In the genomic region with DNA sequence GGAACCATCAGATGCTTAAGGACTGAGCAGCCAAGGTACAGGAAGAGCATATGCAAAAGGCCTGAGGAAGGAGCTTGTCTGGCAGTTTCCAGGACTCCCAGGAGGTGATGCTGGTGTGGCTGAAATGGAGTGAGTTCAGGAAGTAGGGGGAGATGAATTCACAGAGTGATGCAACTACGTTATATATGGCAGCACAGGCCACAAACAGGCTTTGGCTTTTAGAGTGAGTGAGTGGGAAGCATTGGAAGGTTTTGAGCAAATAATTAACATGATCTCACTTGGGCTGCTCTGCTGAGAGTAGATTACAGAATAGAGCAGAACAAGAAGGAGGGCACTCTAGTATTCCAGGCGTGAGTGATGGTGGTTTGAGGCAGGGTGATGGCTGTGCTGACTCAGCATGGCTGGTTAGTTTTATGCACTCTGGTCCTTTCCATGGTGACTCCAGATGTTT, we compare ENCODE assay signal across 1 cellular context.
A peak's percentile ranks its signal among the peaks of the same experiment; 100 is the strongest.
TF ChIP-seq lines count a peak whose summit lies in the region.

No MANE protein-coding gene starts in this region.

TF ChIP-seq in IMR-90, 13 proteins besides CTCF, POLR2A, EP300 and RAD21 (continued from another document):
- TF ChIP-seq MAFK (IDR thresholded peaks at IDR 0.05; ENCODE audit: low read depth, low read length) (peak; percentile 87), NFE2L2 (IDR thresholded peaks at IDR 0.05; ENCODE audit: low read depth, low read length) (no peak), MXI1 (IDR thresholded peaks at IDR 0.05; ENCODE audit: borderline replicate concordance, low read depth, low read length) (no peak), CEBPB (IDR thresholded peaks at IDR 0.05; ENCODE audit: low read depth, low read length) (peak; percentile 35; the same call in 1 of the 2 replicates), CHD1 (IDR thresholded peaks at IDR 0.05; ENCODE audit: low read depth, low read length) (no peak)
- TF ChIP-seq, protein P1, sequence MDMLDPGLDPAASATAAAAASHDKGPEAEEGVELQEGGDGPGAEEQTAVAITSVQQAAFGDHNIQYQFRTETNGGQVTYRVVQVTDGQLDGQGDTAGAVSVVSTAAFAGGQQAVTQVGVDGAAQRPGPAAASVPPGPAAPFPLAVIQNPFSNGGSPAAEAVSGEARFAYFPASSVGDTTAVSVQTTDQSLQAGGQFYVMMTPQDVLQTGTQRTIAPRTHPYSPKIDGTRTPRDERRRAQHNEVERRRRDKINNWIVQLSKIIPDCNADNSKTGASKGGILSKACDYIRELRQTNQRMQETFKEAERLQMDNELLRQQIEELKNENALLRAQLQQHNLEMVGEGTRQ (IDR thresholded peaks at IDR 0.05; ENCODE audit: low read depth, low read length): no peak
- TF ChIP-seq, protein P2, sequence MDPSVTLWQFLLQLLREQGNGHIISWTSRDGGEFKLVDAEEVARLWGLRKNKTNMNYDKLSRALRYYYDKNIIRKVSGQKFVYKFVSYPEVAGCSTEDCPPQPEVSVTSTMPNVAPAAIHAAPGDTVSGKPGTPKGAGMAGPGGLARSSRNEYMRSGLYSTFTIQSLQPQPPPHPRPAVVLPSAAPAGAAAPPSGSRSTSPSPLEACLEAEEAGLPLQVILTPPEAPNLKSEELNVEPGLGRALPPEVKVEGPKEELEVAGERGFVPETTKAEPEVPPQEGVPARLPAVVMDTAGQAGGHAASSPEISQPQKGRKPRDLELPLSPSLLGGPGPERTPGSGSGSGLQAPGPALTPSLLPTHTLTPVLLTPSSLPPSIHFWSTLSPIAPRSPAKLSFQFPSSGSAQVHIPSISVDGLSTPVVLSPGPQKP (IDR thresholded peaks at IDR 0.05; ENCODE audit: borderline replicate concordance, low read depth, low read length): no peak
